Comparison of ENCODE assay signal across 17 cellular contexts in the genomic region with DNA sequence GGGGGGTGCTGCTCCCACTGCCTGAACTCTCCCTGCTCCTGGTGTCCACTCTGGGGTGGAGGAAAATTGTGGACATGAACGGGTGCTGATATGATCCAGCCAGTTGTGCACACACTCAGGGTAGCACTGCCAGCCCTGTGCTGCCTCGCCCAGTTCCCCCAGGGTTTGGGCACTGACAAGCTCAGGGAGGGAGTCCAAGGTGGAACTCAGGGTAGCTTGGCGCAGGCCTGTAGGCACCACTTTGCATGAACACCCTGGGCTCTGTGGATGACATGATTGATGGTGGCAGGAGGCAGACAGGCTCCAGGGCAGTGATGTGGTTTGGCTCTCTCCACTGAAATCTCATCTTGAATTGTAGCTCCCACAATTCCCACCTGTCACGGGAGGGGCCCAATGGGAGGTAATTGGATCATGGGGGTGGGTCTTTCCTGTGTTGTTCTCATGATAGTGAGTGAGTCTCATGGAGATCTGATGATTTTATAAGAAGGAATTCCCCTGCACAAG.
A peak's percentile ranks its signal among the peaks of the same experiment; 100 is the strongest.
DNase-seq lines count a peak whose midpoint lies in the region; ATAC-seq and TF ChIP-seq lines count a peak whose summit lies in the region.
"Had no signal": no experiment of that assay in that cellular context is flagged by ENCODE, and none has a peak within 500 bp of the region (broad histone marks: within the 10 kb centered on the region; RNA-seq: fewer than 3 reads in every experiment).

No MANE protein-coding gene starts in this region.

- 96% methylated on average over 3 of the region's 4 CpGs for WGBS in mesenchymal stem cell

- no peak for TF ChIP-seq CTCF in left ventricle myocardium inferior (IDR thresholded peaks at IDR 0.05; ENCODE audit: borderline replicate concordance)
- TF ChIP-seq CTCF in upper lobe of right lung (IDR thresholded peaks at IDR 0.05) = no peak

- ATAC-seq in left ventricle myocardium superior (no peak), upper lobe of right lung (peak; percentile 37), GM18498 (IDR thresholded peaks at IDR 0.05; ENCODE audit: unreplicated experiment) (no peak)

- H3K27ac ChIP-seq in left ventricle myocardium inferior (replicated peaks) (no peak overlapping the region), mesenchymal stem cell (ENCODE audit: low read length, poor library complexity, severe bottlenecking) (no peak overlapping the region), upper lobe of right lung (no peak overlapping the region)
- H3K27ac ChIP-seq: BLaER1 treated with 17β-estradiol and CSF1 and Interleukin-3, amounts not matched to agents 10 nM and 100 nM; HL-60 had no signal

- H3K23ac ChIP-seq in mesenchymal stem cell (ENCODE audit: low read length in 2 of 2) = no peak overlapping the region

- no peak overlapping the region for H4K8ac ChIP-seq in mesenchymal stem cell (ENCODE audit: low read length)

- no peak overlapping the region for H2AFZ ChIP-seq in mesenchymal stem cell (ENCODE audit: low read depth, low read length)

- no peaks in the 10 kb centered on the region for H3K79me1 ChIP-seq in mesenchymal stem cell (replicated peaks; ENCODE audit: low read length, poor library complexity, severe bottlenecking)

- H2BK5ac ChIP-seq in mesenchymal stem cell (ENCODE audit: low read depth, low read length, poor library complexity, severe bottlenecking) = no peak overlapping the region

- H3K4me3 ChIP-seq in left ventricle myocardium inferior (no peak overlapping the region), mesenchymal stem cell (ENCODE audit: insufficient read depth in 1 of 2, low read depth in 1 of 2, low read length in 2 of 2) (peak overlapping the region in 1 of 2 experiments; percentile 26), upper lobe of right lung (no peak overlapping the region)
- H3K4me3 ChIP-seq: BLaER1 treated with 17β-estradiol and CSF1 and Interleukin-3, amounts not matched to agents 10 nM and 100 nM had no signal

- no peak overlapping the region for H3K9ac ChIP-seq in mesenchymal stem cell (ENCODE audit: low read length)
- H3K9ac ChIP-seq: BLaER1 treated with 17β-estradiol and CSF1 and Interleukin-3, amounts not matched to agents 10 nM and 100 nM had no signal

- H3K4me2 ChIP-seq in mesenchymal stem cell (ENCODE audit: low read length, poor library complexity, severe bottlenecking) = no peak overlapping the region
- H3K4me2 ChIP-seq: BLaER1 treated with 17β-estradiol and CSF1 and Interleukin-3, amounts not matched to agents 10 nM and 100 nM had no signal

- H4K91ac ChIP-seq in mesenchymal stem cell (ENCODE audit: low read length) = peak overlapping the region; percentile 47

- H3K14ac ChIP-seq in mesenchymal stem cell (ENCODE audit: low read length in 2 of 2) = peak overlapping the region in 1 of 2 experiments; percentile 93

- peak overlapping the region in 1 of 2 experiments; percentile 54 for H2BK12ac ChIP-seq in mesenchymal stem cell (ENCODE audit: low read length in 2 of 2)

- H3K4ac ChIP-seq in mesenchymal stem cell (ENCODE audit: low read depth in 1 of 2, low read length in 2 of 2) = no peak overlapping the region

- no peak overlapping the region for H2BK120ac ChIP-seq in mesenchymal stem cell (ENCODE audit: low read depth, low read length)

- H3K4me1 ChIP-seq in left ventricle myocardium inferior (no peaks in the 10 kb centered on the region), mesenchymal stem cell (ENCODE audit: control insufficient read depth, insufficient read depth, low read depth, low read length) (no peaks in the 10 kb centered on the region), upper lobe of right lung (no peaks in the 10 kb centered on the region)
- H3K4me1 ChIP-seq: BLaER1 treated with 17β-estradiol and CSF1 and Interleukin-3, amounts not matched to agents 10 nM and 100 nM had no signal

- peaks cover 10% of the 10 kb centered on the region for H3K9me3 ChIP-seq in left ventricle myocardium inferior (replicated peaks)
- peaks cover 7% of the 10 kb centered on the region for H3K9me3 ChIP-seq in mesenchymal stem cell (ENCODE audit: control insufficient read depth, low read length)
- no peaks in the 10 kb centered on the region for H3K9me3 ChIP-seq in upper lobe of right lung

- H3K18ac ChIP-seq in mesenchymal stem cell (ENCODE audit: low read depth in 1 of 2, low read length in 2 of 2) = peak overlapping the region in 1 of 2 experiments; percentile 23

- H3K27me3 ChIP-seq in left ventricle myocardium inferior (ENCODE audit: low read depth) (no peaks in the 10 kb centered on the region), mesenchymal stem cell (ENCODE audit: control insufficient read depth in 1 of 2, insufficient read depth in 1 of 2, low read length in 2 of 2) (no peaks in the 10 kb centered on the region), upper lobe of right lung (no peaks in the 10 kb centered on the region)
- H3K27me3 ChIP-seq: BLaER1 treated with 17β-estradiol and CSF1 and Interleukin-3, amounts not matched to agents 10 nM and 100 nM had no signal

- DNase-seq in left ventricle myocardium superior (peak; percentile 8), left ventricle myocardium inferior (no peak), mesenchymal stem cell (no peak), posterior vena cava (ENCODE audit: low spot score) (peak; percentile 70), upper lobe of right lung (peak; percentile 41), DMS 273 (lab: John Stamatoyannopoulos, UW; ENCODE audit: unreplicated experiment) (no peak), glomerular visceral epithelial cell (ENCODE audit: extremely low spot score) (no peak)
- DNase-seq: ACHN; CD4-positive, CD25-positive, alpha-beta regulatory T cell; DMS 273 treated with DMSO at 0.1 percent for 48 hours; DMS79 treated with DMSO at 0.1 percent for 48 hours; EL; HCEC 1CT; HFFc6 had no signal

- intact Hi-C loops in left ventricle myocardium superior (cut with micrococcal nuclease) = no loop called here
- intact Hi-C loops in left ventricle myocardium inferior (cut with micrococcal nuclease) = no loop called here
- intact Hi-C loops in posterior vena cava (cut with DNase I) = no loop called here
- intact Hi-C loops in upper lobe of right lung (cut with DNase I) = no loop called here

- H3K36me3 ChIP-seq in left ventricle myocardium inferior = no peaks in the 10 kb centered on the region
- no peaks in the 10 kb centered on the region for H3K36me3 ChIP-seq in mesenchymal stem cell (ENCODE audit: control insufficient read depth in 1 of 2, insufficient read depth in 2 of 2, low read depth in 1 of 2, low read length in 2 of 2)
- H3K36me3 ChIP-seq in upper lobe of right lung = no peaks in the 10 kb centered on the region
- H3K36me3 ChIP-seq: BLaER1 treated with 17β-estradiol and CSF1 and Interleukin-3, amounts not matched to agents 10 nM and 100 nM had no signal

- no peak overlapping the region for H2BK15ac ChIP-seq in mesenchymal stem cell (ENCODE audit: low read depth, poor library complexity, severe bottlenecking)

- no peak overlapping the region for H2AK5ac ChIP-seq in mesenchymal stem cell (ENCODE audit: low read length, severe bottlenecking)

Comparison
In these comparisons a context has a peak if more than half of its experiments do, and no peak if none do; other contexts are left out.
1. DNase-seq: peak in left ventricle myocardium superior (single experiment), posterior vena cava (single experiment) and upper lobe of right lung (single experiment); none in left ventricle myocardium inferior (single experiment), mesenchymal stem cell (single experiment), DMS 273 (single experiment) and glomerular visceral epithelial cell (single experiment).